ENCODE assay signal across 1 cellular context in the genomic region with DNA sequence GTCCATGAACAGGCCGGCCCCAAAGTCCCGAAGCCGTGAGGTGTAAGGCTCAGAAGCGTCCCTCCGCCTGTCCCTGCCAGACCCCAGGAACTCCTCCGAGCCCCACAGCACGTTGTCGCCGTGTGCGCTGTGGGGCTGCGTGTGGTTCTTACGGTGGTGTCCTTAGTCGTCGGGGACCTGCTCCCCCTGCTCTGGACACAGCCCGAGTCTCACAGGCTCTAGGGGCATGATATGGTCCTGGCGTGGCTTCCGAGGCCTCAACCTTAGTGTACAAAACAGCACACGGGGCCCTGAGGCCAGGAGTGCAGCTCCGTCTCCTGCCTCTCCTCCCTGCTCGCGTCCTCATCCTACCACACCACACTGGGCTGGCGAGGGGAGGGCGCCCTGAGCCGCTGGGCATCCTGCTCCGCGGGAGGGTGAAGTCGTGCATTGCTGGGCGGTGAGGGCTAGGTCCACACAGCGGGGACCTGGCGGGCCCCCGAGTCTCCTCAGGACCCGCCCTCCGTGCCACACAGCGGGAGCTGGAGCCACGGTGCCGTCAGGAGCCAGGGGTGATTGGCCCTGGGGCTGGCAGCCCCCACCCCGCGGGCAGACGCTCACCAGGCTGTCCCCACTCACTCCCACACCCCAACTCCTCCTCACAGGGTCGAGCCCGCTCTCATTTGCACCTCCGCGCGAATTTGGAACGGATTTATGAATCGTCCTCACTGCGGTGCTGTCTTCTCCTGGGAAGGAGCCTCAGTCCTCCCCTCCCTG.
TF ChIP-seq lines count a peak whose summit lies in the region.

No MANE protein-coding gene starts in this region.

TF ChIP-seq in GM12878, 131 proteins besides CTCF, POLR2A, EP300 and RAD21:
- TF ChIP-seq BMI1 (IDR thresholded peaks at IDR 0.05; ENCODE audit: borderline replicate concordance) = no peak
- TF ChIP-seq KDM1A (IDR thresholded peaks at IDR 0.05; ENCODE audit: borderline replicate concordance) = no peak
- TF ChIP-seq EZH2 (IDR thresholded peaks at IDR 0.05; ENCODE audit: borderline replicate concordance, control insufficient read depth, low read depth, low read length) = no peak
- TF ChIP-seq HCFC1 (IDR thresholded peaks at IDR 0.05; ENCODE audit: low read length) = no peak
- TF ChIP-seq YBX1 (IDR thresholded peaks at IDR 0.05) = no peak
- TF ChIP-seq ZNF217 (IDR thresholded peaks at IDR 0.05) = no peak
- TF ChIP-seq RAD51 (IDR thresholded peaks at IDR 0.05) = no peak
- TF ChIP-seq, protein P1, sequence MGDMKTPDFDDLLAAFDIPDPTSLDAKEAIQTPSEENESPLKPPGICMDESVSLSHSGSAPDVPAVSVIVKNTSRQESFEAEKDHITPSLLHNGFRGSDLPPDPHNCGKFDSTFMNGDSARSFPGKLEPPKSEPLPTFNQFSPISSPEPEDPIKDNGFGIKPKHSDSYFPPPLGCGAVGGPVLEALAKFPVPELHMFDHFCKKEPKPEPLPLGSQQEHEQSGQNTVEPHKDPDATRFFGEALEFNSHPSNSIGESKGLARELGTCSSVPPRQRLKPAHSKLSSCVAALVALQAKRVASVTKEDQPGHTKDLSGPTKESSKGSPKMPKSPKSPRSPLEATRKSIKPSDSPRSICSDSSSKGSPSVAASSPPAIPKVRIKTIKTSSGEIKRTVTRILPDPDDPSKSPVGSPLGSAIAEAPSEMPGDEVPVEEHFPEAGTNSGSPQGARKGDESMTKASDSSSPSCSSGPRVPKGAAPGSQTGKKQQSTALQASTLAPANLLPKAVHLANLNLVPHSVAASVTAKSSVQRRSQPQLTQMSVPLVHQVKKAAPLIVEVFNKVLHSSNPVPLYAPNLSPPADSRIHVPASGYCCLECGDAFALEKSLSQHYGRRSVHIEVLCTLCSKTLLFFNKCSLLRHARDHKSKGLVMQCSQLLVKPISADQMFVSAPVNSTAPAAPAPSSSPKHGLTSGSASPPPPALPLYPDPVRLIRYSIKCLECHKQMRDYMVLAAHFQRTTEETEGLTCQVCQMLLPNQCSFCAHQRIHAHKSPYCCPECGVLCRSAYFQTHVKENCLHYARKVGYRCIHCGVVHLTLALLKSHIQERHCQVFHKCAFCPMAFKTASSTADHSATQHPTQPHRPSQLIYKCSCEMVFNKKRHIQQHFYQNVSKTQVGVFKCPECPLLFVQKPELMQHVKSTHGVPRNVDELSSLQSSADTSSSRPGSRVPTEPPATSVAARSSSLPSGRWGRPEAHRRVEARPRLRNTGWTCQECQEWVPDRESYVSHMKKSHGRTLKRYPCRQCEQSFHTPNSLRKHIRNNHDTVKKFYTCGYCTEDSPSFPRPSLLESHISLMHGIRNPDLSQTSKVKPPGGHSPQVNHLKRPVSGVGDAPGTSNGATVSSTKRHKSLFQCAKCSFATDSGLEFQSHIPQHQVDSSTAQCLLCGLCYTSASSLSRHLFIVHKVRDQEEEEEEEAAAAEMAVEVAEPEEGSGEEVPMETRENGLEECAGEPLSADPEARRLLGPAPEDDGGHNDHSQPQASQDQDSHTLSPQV (IDR thresholded peaks at IDR 0.05) = no peak
- TF ChIP-seq, protein P2, sequence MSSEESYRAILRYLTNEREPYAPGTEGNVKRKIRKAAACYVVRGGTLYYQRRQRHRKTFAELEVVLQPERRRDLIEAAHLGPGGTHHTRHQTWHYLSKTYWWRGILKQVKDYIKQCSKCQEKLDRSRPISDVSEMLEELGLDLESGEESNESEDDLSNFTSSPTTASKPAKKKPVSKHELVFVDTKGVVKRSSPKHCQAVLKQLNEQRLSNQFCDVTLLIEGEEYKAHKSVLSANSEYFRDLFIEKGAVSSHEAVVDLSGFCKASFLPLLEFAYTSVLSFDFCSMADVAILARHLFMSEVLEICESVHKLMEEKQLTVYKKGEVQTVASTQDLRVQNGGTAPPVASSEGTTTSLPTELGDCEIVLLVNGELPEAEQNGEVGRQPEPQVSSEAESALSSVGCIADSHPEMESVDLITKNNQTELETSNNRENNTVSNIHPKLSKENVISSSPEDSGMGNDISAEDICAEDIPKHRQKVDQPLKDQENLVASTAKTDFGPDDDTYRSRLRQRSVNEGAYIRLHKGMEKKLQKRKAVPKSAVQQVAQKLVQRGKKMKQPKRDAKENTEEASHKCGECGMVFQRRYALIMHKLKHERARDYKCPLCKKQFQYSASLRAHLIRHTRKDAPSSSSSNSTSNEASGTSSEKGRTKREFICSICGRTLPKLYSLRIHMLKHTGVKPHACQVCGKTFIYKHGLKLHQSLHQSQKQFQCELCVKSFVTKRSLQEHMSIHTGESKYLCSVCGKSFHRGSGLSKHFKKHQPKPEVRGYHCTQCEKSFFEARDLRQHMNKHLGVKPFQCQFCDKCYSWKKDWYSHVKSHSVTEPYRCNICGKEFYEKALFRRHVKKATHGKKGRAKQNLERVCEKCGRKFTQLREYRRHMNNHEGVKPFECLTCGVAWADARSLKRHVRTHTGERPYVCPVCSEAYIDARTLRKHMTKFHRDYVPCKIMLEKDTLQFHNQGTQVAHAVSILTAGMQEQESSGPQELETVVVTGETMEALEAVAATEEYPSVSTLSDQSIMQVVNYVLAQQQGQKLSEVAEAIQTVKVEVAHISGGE (CRISPR knock-in tag; IDR thresholded peaks at IDR 0.05) = no peak
- TF ChIP-seq RB1 (IDR thresholded peaks at IDR 0.05; ENCODE audit: borderline replicate concordance) = no peak
- TF ChIP-seq, protein P3, sequence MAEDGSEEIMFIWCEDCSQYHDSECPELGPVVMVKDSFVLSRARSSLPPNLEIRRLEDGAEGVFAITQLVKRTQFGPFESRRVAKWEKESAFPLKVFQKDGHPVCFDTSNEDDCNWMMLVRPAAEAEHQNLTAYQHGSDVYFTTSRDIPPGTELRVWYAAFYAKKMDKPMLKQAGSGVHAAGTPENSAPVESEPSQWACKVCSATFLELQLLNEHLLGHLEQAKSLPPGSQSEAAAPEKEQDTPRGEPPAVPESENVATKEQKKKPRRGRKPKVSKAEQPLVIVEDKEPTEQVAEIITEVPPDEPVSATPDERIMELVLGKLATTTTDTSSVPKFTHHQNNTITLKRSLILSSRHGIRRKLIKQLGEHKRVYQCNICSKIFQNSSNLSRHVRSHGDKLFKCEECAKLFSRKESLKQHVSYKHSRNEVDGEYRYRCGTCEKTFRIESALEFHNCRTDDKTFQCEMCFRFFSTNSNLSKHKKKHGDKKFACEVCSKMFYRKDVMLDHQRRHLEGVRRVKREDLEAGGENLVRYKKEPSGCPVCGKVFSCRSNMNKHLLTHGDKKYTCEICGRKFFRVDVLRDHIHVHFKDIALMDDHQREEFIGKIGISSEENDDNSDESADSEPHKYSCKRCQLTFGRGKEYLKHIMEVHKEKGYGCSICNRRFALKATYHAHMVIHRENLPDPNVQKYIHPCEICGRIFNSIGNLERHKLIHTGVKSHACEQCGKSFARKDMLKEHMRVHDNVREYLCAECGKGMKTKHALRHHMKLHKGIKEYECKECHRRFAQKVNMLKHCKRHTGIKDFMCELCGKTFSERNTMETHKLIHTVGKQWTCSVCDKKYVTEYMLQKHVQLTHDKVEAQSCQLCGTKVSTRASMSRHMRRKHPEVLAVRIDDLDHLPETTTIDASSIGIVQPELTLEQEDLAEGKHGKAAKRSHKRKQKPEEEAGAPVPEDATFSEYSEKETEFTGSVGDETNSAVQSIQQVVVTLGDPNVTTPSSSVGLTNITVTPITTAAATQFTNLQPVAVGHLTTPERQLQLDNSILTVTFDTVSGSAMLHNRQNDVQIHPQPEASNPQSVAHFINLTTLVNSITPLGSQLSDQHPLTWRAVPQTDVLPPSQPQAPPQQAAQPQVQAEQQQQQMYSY (CRISPR knock-in tag; IDR thresholded peaks at IDR 0.05) = no peak
- no peak for TF ChIP-seq TCF12 (IDR thresholded peaks at IDR 0.05; ENCODE audit: low read depth, low read length)
- no peak for TF ChIP-seq GATAD2B (conservative IDR thresholded peaks at IDR 0.05; ENCODE audit: low read depth)
